Comparison of ENCODE assay signal across 19 cellular contexts in the genomic region with DNA sequence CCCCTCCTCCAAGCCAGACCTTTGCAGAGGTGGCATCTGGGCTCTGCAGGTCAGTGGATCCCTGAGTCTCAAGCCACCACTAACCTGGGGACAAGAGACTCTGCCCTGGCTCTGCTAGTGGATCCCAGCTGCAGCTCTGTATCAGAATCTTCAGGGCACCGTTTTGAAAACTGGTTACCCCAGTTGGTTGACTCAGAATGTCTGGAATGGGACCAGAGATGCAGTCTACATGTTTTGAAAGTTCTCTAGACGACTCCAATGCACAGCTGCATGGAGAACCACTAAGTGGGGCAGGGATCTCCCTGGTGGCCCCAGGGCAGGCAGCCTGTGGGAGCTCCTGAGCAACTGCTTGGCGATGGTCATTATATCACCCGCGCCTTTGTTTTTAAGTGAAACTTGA.
"Had no signal": no experiment of that assay in that cellular context is flagged by ENCODE, and none has a peak within 500 bp of the region (broad histone marks: within the 10 kb centered on the region; RNA-seq: fewer than 3 reads in every experiment).

No MANE protein-coding gene starts in this region.

- H3K4me1 ChIP-seq: pancreas, testis had no signal

- H3K4me3 Mint-ChIP-seq: activated naive CD8-positive, alpha-beta T cell; activated T-cell treated with anti-CD3 and anti-CD28 coated beads, Interleukin-2, amount 50 U/mL, for 4 hours; dendritic cell treated with granulocyte-macrophage colony-stimulating factor and Interleukin-4, amounts not matched to agents 40 ng/mL and 50 ng/mL, for 4 days; neural crest cell; stimulated activated naive CD8-positive, alpha-beta T cell treated with anti-CD3 and anti-CD28 coated beads, Interleukin-15, amount 100 ng/mL, for 72 hours had no signal

- H3K27me3 Mint-ChIP-seq: activated naive CD8-positive, alpha-beta T cell had no signal

- FAIRE-seq: pancreas, TTC549 had no signal

- H3K36me3 ChIP-seq: brain microvascular endothelial cell, pancreas had no signal

- H3K27ac Mint-ChIP-seq: activated naive CD8-positive, alpha-beta T cell; dendritic cell treated with granulocyte-macrophage colony-stimulating factor and Interleukin-4, amounts not matched to agents 40 ng/mL and 50 ng/mL, for 4 days had no signal

- H3K4me3 ChIP-seq: pancreas, skin epidermis, testis had no signal

- DNase-seq: activated CD4-positive, alpha-beta T cell treated with anti-CD3 and anti-CD28 coated beads, Interleukin-2, amount 50 U/mL, for 1 hour; activated gamma-delta T cell; activated T-cell treated with anti-CD3 and anti-CD28 coated beads, Interleukin-2, amount 50 U/mL, for 4 hours; brain microvascular endothelial cell; cerebellar nuclear complex; erythroblast; glutamatergic neuron; mesendoderm; retina; stimulated activated CD4-positive, alpha-beta T cell treated with anti-CD3 and anti-CD28 coated beads, Interleukin-4, amount 100 ng/mL, for 4 hours; stimulated activated naive CD8-positive, alpha-beta T cell treated with anti-CD3 and anti-CD28 coated beads, Interleukin-15, amount 100 ng/mL, for 72 hours; T-helper 2 cell; testis had no signal

- H3K27me3 ChIP-seq: brain microvascular endothelial cell, pancreas, testis had no signal

- ATAC-seq: activated T-cell treated with anti-CD3 and anti-CD28 coated beads, Interleukin-2, amount 50 U/mL, for 4 hours; stimulated activated naive CD8-positive, alpha-beta T cell treated with anti-CD3 and anti-CD28 coated beads, Interleukin-15, amount 100 ng/mL, for 72 hours had no signal

- H3K9me3 ChIP-seq: pancreas, testis had no signal

- H3K9me3 Mint-ChIP-seq: activated T-cell treated with anti-CD3 and anti-CD28 coated beads, Interleukin-2, amount 50 U/mL, for 4 hours; dendritic cell treated with granulocyte-macrophage colony-stimulating factor and Interleukin-4, amounts not matched to agents 40 ng/mL and 50 ng/mL, for 4 days; neural crest cell; stimulated activated naive CD8-positive, alpha-beta T cell treated with anti-CD3 and anti-CD28 coated beads, Interleukin-15, amount 100 ng/mL, for 72 hours had no signal

- H3K36me3 Mint-ChIP-seq: activated naive CD8-positive, alpha-beta T cell had no signal

- H3K27ac ChIP-seq: skin epidermis, testis had no signal

- H3K4me1 Mint-ChIP-seq: neural crest cell had no signal
